Comparison of ENCODE assay signal across 8 cellular contexts in genomic region chr9:99911600-99911999, GRCh38.
"Had no signal": no experiment of that assay in that cellular context is flagged by ENCODE, and none has a peak within 500 bp of the region (broad histone marks: within the 10 kb centered on the region; RNA-seq: fewer than 3 reads in every experiment).

No MANE protein-coding gene starts in this region.

- H3K4me3 ChIP-seq: GM23338 had no signal

- H3K9me3 Mint-ChIP-seq: GM23338, H9, HFFc6 had no signal

- H3K27ac Mint-ChIP-seq: GM23338, H9, HFFc6 had no signal

- DNase-seq: H9, HCEC 1CT, HFFc6, IMR-90, KBM-7 had no signal

- H3K4me3 Mint-ChIP-seq: GM23338, H9, HFFc6 had no signal

- H2AFZ ChIP-seq: GM23338 had no signal

- H3K27ac ChIP-seq: HL-60 had no signal

- FAIRE-seq: H1 had no signal

- ATAC-seq: GM23338 had no signal

- H3K4me2 ChIP-seq: GM23338 had no signal
